17 cellular contexts compared by ENCODE assay signal in genomic region chr12:114698566-114699163, GRCh38. TPM values are rescaled to one million over a fixed set of nuclear protein-coding genes. Genes with fewer than 3 reads are reported as not detected.
A peak's percentile ranks its signal among the peaks of the same experiment; 100 is the strongest.
DNase-seq lines count a peak whose midpoint lies in the region; FAIRE-seq and TF ChIP-seq lines count a peak whose summit lies in the region.
"Had no signal": no experiment of that assay in that cellular context is flagged by ENCODE, and none has a peak within 500 bp of the region (broad histone marks: within the 10 kb centered on the region; RNA-seq: fewer than 3 reads in every experiment).

No MANE protein-coding gene starts in this region.

- H3K9me1 ChIP-seq in keratinocyte (ENCODE audit: control insufficient read depth, extremely low read depth, insufficient read depth, low read length): no peaks in the 10 kb centered on the region

- H3K4me3 ChIP-seq in WI38 (ENCODE audit: low read depth, low read length) (peak overlapping the region; percentile 53), keratinocyte (ENCODE audit: control insufficient read depth in 2 of 3, extremely low read depth in 1 of 3, insufficient read depth in 2 of 3, low read depth in 1 of 3, low read length in 3 of 3) (peak overlapping the region in 2 of 3 experiments; percentile 62 to 63), skeletal muscle cell (ENCODE audit: low read depth, low read length) (peak overlapping the region; percentile 49), HAP-1 (no peak overlapping the region)
- H3K4me3 ChIP-seq: BLaER1 treated with 17β-estradiol and CSF1 and Interleukin-3, amounts not matched to agents 10 nM and 100 nM had no signal

- no peaks in the 10 kb centered on the region for H3K79me2 ChIP-seq in keratinocyte (ENCODE audit: control insufficient read depth, insufficient read depth, low read length)

- dilution Hi-C loops in keratinocyte (cut with MboI; ENCODE audit: extremely low pct_ligation_motif_present, low sequenced_read_pairs): no loop called here

- H3K9me3 ChIP-seq in keratinocyte (ENCODE audit: control insufficient read depth, low read depth, low read length): no peaks in the 10 kb centered on the region
- no peaks in the 10 kb centered on the region for H3K9me3 ChIP-seq in HAP-1

- TF ChIP-seq POLR2A in H54 (IDR thresholded peaks at IDR 0.05; ENCODE audit: low read depth, low read length): no peak

- H3K27me3 ChIP-seq in keratinocyte (ENCODE audit: control insufficient read depth, extremely low read depth, insufficient read depth, low read length) (peaks cover 40% of the 10 kb centered on the region), HAP-1 (ENCODE audit: low read depth) (peaks cover 36% of the 10 kb centered on the region)

- peak overlapping the region; percentile 84 for H3K4me2 ChIP-seq in keratinocyte (ENCODE audit: control insufficient read depth, extremely low read depth, insufficient read depth, low read depth, low read length)
- H3K4me2 ChIP-seq: BLaER1 treated with 17β-estradiol and CSF1 and Interleukin-3, amounts not matched to agents 10 nM and 100 nM had no signal

- in situ Hi-C loops in HAP-1 (cut with MboI; ENCODE audit: low sequenced_read_pairs): no loop called here

- no peak overlapping the region for H3K27ac ChIP-seq in keratinocyte (ENCODE audit: control insufficient read depth, insufficient read depth, low read length)
- H3K27ac ChIP-seq: BLaER1 treated with 17β-estradiol and CSF1 and Interleukin-3, amounts not matched to agents 10 nM and 100 nM had no signal

- TF ChIP-seq CTCF in WI38 (IDR thresholded peaks at IDR 0.05; ENCODE audit: low read depth, low read length) (no peak), keratinocyte (optimal IDR thresholded peaks at IDR 0.05 in 1 of 3, IDR thresholded peaks at IDR 0.05 in 1 of 3, conservative IDR thresholded peaks at IDR 0.05 in 1 of 3; ENCODE audit: extremely low read depth in 1 of 3, insufficient read depth in 2 of 3, low read length in 3 of 3) (no peak)

- H2AFZ ChIP-seq in keratinocyte (ENCODE audit: control insufficient read depth, low read length): peak overlapping the region; percentile 77

- no peaks in the 10 kb centered on the region for H4K20me1 ChIP-seq in keratinocyte (ENCODE audit: control insufficient read depth, extremely low read depth, insufficient read depth, low read length)

- H3K36me3 ChIP-seq in keratinocyte (ENCODE audit: control insufficient read depth in 2 of 2, extremely low read depth in 1 of 2, insufficient read depth in 2 of 2, low read length in 2 of 2) (no peaks in the 10 kb centered on the region), HAP-1 (replicated peaks) (no peaks in the 10 kb centered on the region)
- H3K36me3 ChIP-seq: BLaER1 treated with 17β-estradiol and CSF1 and Interleukin-3, amounts not matched to agents 10 nM and 100 nM had no signal

- DNase-seq in DMS114 treated with DMSO at 0.1 percent for 48 hours (lab: John Stamatoyannopoulos, UW; ENCODE audit: unreplicated experiment): peak; percentile 24
- DNase-seq in keratinocyte (ENCODE audit: low read depth, low spot score): no peak
- DNase-seq in skeletal muscle cell (ENCODE audit: low read depth): no peak
- DNase-seq in HAP-1 (ENCODE audit: low spot score in 2 of 2): no peak
- DNase-seq in superior temporal gyrus (ENCODE audit: extremely low spot score): no peak
- no peak for DNase-seq in H54 (ENCODE audit: insufficient read length, low spot score)
- DNase-seq in activated gamma-delta T cell treated with Interleukin-2 at 50 U/mL for 16 hours: no peak
- DNase-seq: activated CD8-positive, alpha-beta T cell treated with anti-CD3 and anti-CD28 coated beads for 36 hours; activated gamma-delta T cell; KBM-7; kidney glomerular epithelial cell; NCI-H187; NCI-H774; SHP77 treated with DMSO at 0.1 percent for 48 hours; T1000 had no signal

- H3K9ac ChIP-seq in keratinocyte (ENCODE audit: control insufficient read depth, extremely low read depth, insufficient read depth, low read length): peak overlapping the region; percentile 23
- H3K9ac ChIP-seq: BLaER1 treated with 17β-estradiol and CSF1 and Interleukin-3, amounts not matched to agents 10 nM and 100 nM had no signal

- no peak for FAIRE-seq in keratinocyte (lab: Jason Lieb, UNC)
- no peak for FAIRE-seq in H54 (lab: Jason Lieb, UNC)

- H3K4me1 ChIP-seq in keratinocyte (ENCODE audit: control insufficient read depth, extremely low read depth, insufficient read depth, low read length) (peaks cover 17% of the 10 kb centered on the region), HAP-1 (no peaks in the 10 kb centered on the region; the same call in 1 of the 2 replicates)

RNA-seq across cellular contexts. Expression of gene TBX3, which starts 14.7 kb away (rescaled TPM):
- polyA plus RNA-seq in keratinocyte: 5.3 to 11.6 TPM (median 7.8 TPM) in 3 replicates
- 1.3 TPM for polyA plus RNA-seq in keratinocyte (2011; ENCODE audit: low read depth)
- polyA plus RNA-seq in keratinocyte (2011; cell fraction: cytosol; rRNA removed): 2.2 and 2.5 TPM in 2 replicates
- 20.3 and 23.9 TPM in 2 replicates for polyA plus RNA-seq in keratinocyte (2011; cell fraction: nucleus; rRNA removed)
- 3.1 and 10.3 TPM in 2 replicates for polyA plus RNA-seq in keratinocyte (2012; ENCODE audit: low replicate concordance)
- 5.2 to 10.4 TPM (median 7.7 TPM) in 3 replicates for polyA minus RNA-seq in keratinocyte
- polyA minus RNA-seq in keratinocyte (2011; cell fraction: cytosol; rRNA and poly(A)+ RNA removed): 5.2 TPM
- 11.9 and 18.3 TPM in 2 replicates for polyA minus RNA-seq in keratinocyte (2011; cell fraction: nucleus; rRNA and poly(A)+ RNA removed)
